Comparison of ENCODE assay signal across 18 cellular contexts in genomic region chr20:64091762-64092161, GRCh38. TPM values are rescaled to one million over a fixed set of nuclear protein-coding genes. Genes with fewer than 3 reads are reported as not detected.
A peak's percentile ranks its signal among the peaks of the same experiment; 100 is the strongest.
DNase-seq lines count a peak whose midpoint lies in the region; ATAC-seq and TF ChIP-seq lines count a peak whose summit lies in the region.
"Had no signal": no experiment of that assay in that cellular context is flagged by ENCODE, and none has a peak within 500 bp of the region (broad histone marks: within the 10 kb centered on the region; RNA-seq: fewer than 3 reads in every experiment).

No MANE protein-coding gene starts in this region.

- no peaks in the 10 kb centered on the region for H3K79me2 ChIP-seq in OCI-LY1 (ENCODE audit: insufficient read depth, low read length)

- no peak overlapping the region for H3K4ac ChIP-seq in mesenchymal stem cell (ENCODE audit: low read depth in 1 of 2, low read length in 2 of 2)

- no peak overlapping the region for H2BK12ac ChIP-seq in mesenchymal stem cell (ENCODE audit: low read length in 2 of 2)

- H3K79me1 ChIP-seq in mesenchymal stem cell (replicated peaks; ENCODE audit: low read length, poor library complexity, severe bottlenecking), result no peaks in the 10 kb centered on the region

- H3K23ac ChIP-seq in mesenchymal stem cell (ENCODE audit: low read length in 2 of 2), result no peak overlapping the region

- no peaks in the 10 kb centered on the region for H3K9me2 ChIP-seq in OCI-LY1 (ENCODE audit: low read depth, low read length)

- no peak overlapping the region for H2BK120ac ChIP-seq in mesenchymal stem cell (ENCODE audit: low read depth, low read length)

- peaks cover 1% of the 10 kb centered on the region for H3K27me3 Mint-ChIP-seq in activated naive CD8-positive, alpha-beta T cell treated with anti-CD3 and anti-CD28 coated beads, Interleukin-2, amount 10 ng/mL, durations not matched to agents 7 days and 5 days
- H3K27me3 Mint-ChIP-seq in activated naive CD8-positive, alpha-beta T cell treated with anti-CD3 and anti-CD28 coated beads, Interleukin-2, amount 50 U/mL, for 24 hours, result no peaks in the 10 kb centered on the region
- peaks cover 14% of the 10 kb centered on the region for H3K27me3 Mint-ChIP-seq in endodermal cell (ENCODE audit: insufficient read depth)

- H2AFZ ChIP-seq in OCI-LY1 (ENCODE audit: low read length) (no peak overlapping the region), mesenchymal stem cell (ENCODE audit: low read depth, low read length) (no peak overlapping the region)

- H3K27ac ChIP-seq in OCI-LY1 (ENCODE audit: low read depth, low read length, poor library complexity, severe bottlenecking), result no peak overlapping the region
- H3K27ac ChIP-seq in endodermal cell (ENCODE audit: low read depth, low read length), result no peak overlapping the region
- no peak overlapping the region for H3K27ac ChIP-seq in mesenchymal stem cell (ENCODE audit: low read length, poor library complexity, severe bottlenecking)
- H3K27ac ChIP-seq: lower lobe of right lung had no signal

- H3K27me3 ChIP-seq in OCI-LY1 (ENCODE audit: insufficient read depth, low read length) (peaks cover 6% of the 10 kb centered on the region; the same call in 1 of the 2 replicates), endodermal cell (ENCODE audit: control insufficient read depth, insufficient read depth, low read length, poor library complexity, severe bottlenecking) (peaks cover 11% of the 10 kb centered on the region), mesenchymal stem cell (ENCODE audit: control insufficient read depth in 1 of 2, insufficient read depth in 1 of 2, low read length in 2 of 2) (peaks cover 36 to 53% of the 10 kb centered on the region in 2 experiments)

- no peak overlapping the region for H2BK15ac ChIP-seq in mesenchymal stem cell (ENCODE audit: low read depth, poor library complexity, severe bottlenecking)

- POLR2A ChIA-PET in activated naive CD8-positive, alpha-beta T cell treated with anti-CD3 and anti-CD28 coated beads, Interleukin-2, amount 10 ng/mL, durations not matched to agents 7 days and 5 days (lab: Charles Lee), result no interaction called here

- H3K9me3 ChIP-seq in OCI-LY1 (ENCODE audit: low read length) (0 out of 2 replicates have a peak, but pooled peaks cover 3% of the 10 kb centered on the region), endodermal cell (ENCODE audit: control insufficient read depth, low read length) (no peaks in the 10 kb centered on the region), mesenchymal stem cell (ENCODE audit: control insufficient read depth, low read length) (no peaks in the 10 kb centered on the region)
- H3K9me3 ChIP-seq: lower lobe of right lung had no signal

- no peak overlapping the region for H2AK5ac ChIP-seq in mesenchymal stem cell (ENCODE audit: low read length, severe bottlenecking)

- no peaks in the 10 kb centered on the region for H3F3A ChIP-seq in OCI-LY1 (ENCODE audit: insufficient read depth, low read length)

- H3K4me1 ChIP-seq in OCI-LY1 (ENCODE audit: insufficient read depth, low read length, severe bottlenecking) (no peaks in the 10 kb centered on the region), endodermal cell (ENCODE audit: control insufficient read depth, insufficient read depth, low read length) (no peaks in the 10 kb centered on the region), mesenchymal stem cell (ENCODE audit: control insufficient read depth, insufficient read depth, low read depth, low read length) (no peaks in the 10 kb centered on the region)
- H3K4me1 ChIP-seq: lower lobe of right lung had no signal

- no peak overlapping the region for H2BK5ac ChIP-seq in mesenchymal stem cell (ENCODE audit: low read depth, low read length, poor library complexity, severe bottlenecking)

- no peak overlapping the region for H3K4me3 Mint-ChIP-seq in activated naive CD8-positive, alpha-beta T cell treated with anti-CD3 and anti-CD28 coated beads, Interleukin-2, amount 10 ng/mL, durations not matched to agents 7 days and 5 days
- no peak overlapping the region for H3K4me3 Mint-ChIP-seq in activated naive CD8-positive, alpha-beta T cell treated with anti-CD3 and anti-CD28 coated beads, Interleukin-2, amount 50 U/mL, for 24 hours
- H3K4me3 Mint-ChIP-seq in endodermal cell, result no peak overlapping the region
- H3K4me3 Mint-ChIP-seq in stimulated activated effector memory CD8-positive, alpha-beta T cell treated with anti-CD3 and anti-CD28 coated beads, Interleukin-12 subunit alpha, Interleukin-12 subunit beta, amount 100 ng/mL, for 72 hours, result no peak overlapping the region
- H3K4me3 Mint-ChIP-seq: dendritic cell treated with granulocyte-macrophage colony-stimulating factor and Interleukin-4, amounts not matched to agents 40 ng/mL and 50 ng/mL, for 4 days; type B pancreatic cell had no signal

- 42 to 48% methylated on average over 2 to 17 of the region's 17 CpGs for WGBS in endodermal cell (ENCODE audit: insufficient coverage in 1 of 2, insufficient read length in 1 of 2), 2 experiments
- 20% methylated on average over 17 of the region's 17 CpGs for WGBS in mesenchymal stem cell

- no peak overlapping the region for H3K9ac ChIP-seq in OCI-LY1 (ENCODE audit: low read length)
- H3K9ac ChIP-seq in endodermal cell (ENCODE audit: extremely low read depth, low read length, poor library complexity, severe bottlenecking), result no peak overlapping the region
- no peak overlapping the region for H3K9ac ChIP-seq in mesenchymal stem cell (ENCODE audit: low read length)

- H3K4me3 ChIP-seq in OCI-LY1 (ENCODE audit: low read depth, low read length, poor library complexity, severe bottlenecking), result no peak overlapping the region
- H3K4me3 ChIP-seq in endodermal cell (ENCODE audit: low read length), result no peak overlapping the region
- no peak overlapping the region for H3K4me3 ChIP-seq in mesenchymal stem cell (ENCODE audit: insufficient read depth in 1 of 2, low read depth in 1 of 2, low read length in 2 of 2)
- H3K4me3 ChIP-seq: lower lobe of right lung had no signal

- H4K20me1 ChIP-seq in OCI-LY1 (ENCODE audit: insufficient read depth, low read length), result no peaks in the 10 kb centered on the region

- H3K4me1 Mint-ChIP-seq in activated naive CD8-positive, alpha-beta T cell treated with anti-CD3 and anti-CD28 coated beads, Interleukin-2, amount 10 ng/mL, durations not matched to agents 7 days and 5 days, result peaks cover 1% of the 10 kb centered on the region
- H3K4me1 Mint-ChIP-seq in activated naive CD8-positive, alpha-beta T cell treated with anti-CD3 and anti-CD28 coated beads, Interleukin-2, amount 50 U/mL, for 24 hours, result no peaks in the 10 kb centered on the region
- no peaks in the 10 kb centered on the region for H3K4me1 Mint-ChIP-seq in endodermal cell
- peaks cover 6% of the 10 kb centered on the region for H3K4me1 Mint-ChIP-seq in stimulated activated effector memory CD8-positive, alpha-beta T cell treated with anti-CD3 and anti-CD28 coated beads, Interleukin-12 subunit alpha, Interleukin-12 subunit beta, amount 100 ng/mL, for 72 hours

- H3K18ac ChIP-seq in mesenchymal stem cell (ENCODE audit: low read depth in 1 of 2, low read length in 2 of 2), result no peak overlapping the region

- no peaks in the 10 kb centered on the region; the same call in 1 of the 2 replicates for H3K36me3 ChIP-seq in OCI-LY1 (ENCODE audit: insufficient read depth, low read length)
- no peaks in the 10 kb centered on the region for H3K36me3 ChIP-seq in endodermal cell (ENCODE audit: control insufficient read depth, insufficient read depth, low read length)
- no peaks in the 10 kb centered on the region for H3K36me3 ChIP-seq in mesenchymal stem cell (ENCODE audit: control insufficient read depth in 1 of 2, insufficient read depth in 2 of 2, low read depth in 1 of 2, low read length in 2 of 2)
- H3K36me3 ChIP-seq: lower lobe of right lung had no signal

- peak overlapping the region; percentile 12; the same call in 1 of the 2 replicates for H3K4me2 ChIP-seq in OCI-LY1 (ENCODE audit: low read length)
- H3K4me2 ChIP-seq in mesenchymal stem cell (ENCODE audit: low read length, poor library complexity, severe bottlenecking), result no peak overlapping the region

- TF ChIP-seq CTCF in OCI-LY1 (IDR thresholded peaks at IDR 0.05; ENCODE audit: low read length), result no peak
- no peak for TF ChIP-seq CTCF in endodermal cell (conservative IDR thresholded peaks at IDR 0.05)

- H3K27ac Mint-ChIP-seq in activated naive CD8-positive, alpha-beta T cell treated with anti-CD3 and anti-CD28 coated beads, Interleukin-2, amount 10 ng/mL, durations not matched to agents 7 days and 5 days, result peak overlapping the region; percentile 40
- H3K27ac Mint-ChIP-seq in activated naive CD8-positive, alpha-beta T cell treated with anti-CD3 and anti-CD28 coated beads, Interleukin-2, amount 50 U/mL, for 24 hours, result no peak overlapping the region
- no peak overlapping the region for H3K27ac Mint-ChIP-seq in endodermal cell
- no peak overlapping the region for H3K27ac Mint-ChIP-seq in stimulated activated effector memory CD8-positive, alpha-beta T cell treated with anti-CD3 and anti-CD28 coated beads, Interleukin-12 subunit alpha, Interleukin-12 subunit beta, amount 100 ng/mL, for 72 hours
- H3K27ac Mint-ChIP-seq: dendritic cell treated with granulocyte-macrophage colony-stimulating factor and Interleukin-4, amounts not matched to agents 40 ng/mL and 50 ng/mL, for 4 days; type B pancreatic cell had no signal

- peaks cover 2% of the 10 kb centered on the region for H3K36me3 Mint-ChIP-seq in activated naive CD8-positive, alpha-beta T cell treated with anti-CD3 and anti-CD28 coated beads, Interleukin-2, amount 10 ng/mL, durations not matched to agents 7 days and 5 days
- peaks cover under 1% of the 10 kb centered on the region for H3K36me3 Mint-ChIP-seq in activated naive CD8-positive, alpha-beta T cell treated with anti-CD3 and anti-CD28 coated beads, Interleukin-2, amount 50 U/mL, for 24 hours (ENCODE audit: low read depth)
- H3K36me3 Mint-ChIP-seq in endodermal cell (ENCODE audit: low read depth), result peaks cover 5% of the 10 kb centered on the region
- H3K36me3 Mint-ChIP-seq in stimulated activated effector memory CD8-positive, alpha-beta T cell treated with anti-CD3 and anti-CD28 coated beads, Interleukin-12 subunit alpha, Interleukin-12 subunit beta, amount 100 ng/mL, for 72 hours, result no peaks in the 10 kb centered on the region
- H3K36me3 Mint-ChIP-seq: type B pancreatic cell had no signal

- H4K91ac ChIP-seq in mesenchymal stem cell (ENCODE audit: low read length), result no peak overlapping the region

- ATAC-seq in activated naive CD8-positive, alpha-beta T cell treated with anti-CD3 and anti-CD28 coated beads, Interleukin-2, amount 10 ng/mL, durations not matched to agents 7 days and 5 days (ENCODE audit: low read depth), result no peak
- ATAC-seq in activated naive CD8-positive, alpha-beta T cell treated with anti-CD3 and anti-CD28 coated beads, Interleukin-2, amount 50 U/mL, for 24 hours, result no peak
- ATAC-seq in stimulated activated effector memory CD8-positive, alpha-beta T cell treated with anti-CD3 and anti-CD28 coated beads, Interleukin-12 subunit alpha, Interleukin-12 subunit beta, amount 100 ng/mL, for 72 hours, result peak; percentile 15

- H3K14ac ChIP-seq in mesenchymal stem cell (ENCODE audit: low read length in 2 of 2), result no peak overlapping the region

- H4K8ac ChIP-seq in mesenchymal stem cell (ENCODE audit: low read length), result no peak overlapping the region

- H3K9me3 Mint-ChIP-seq in activated naive CD8-positive, alpha-beta T cell treated with anti-CD3 and anti-CD28 coated beads, Interleukin-2, amount 10 ng/mL, durations not matched to agents 7 days and 5 days, result peaks cover 2% of the 10 kb centered on the region
- peaks cover 4% of the 10 kb centered on the region for H3K9me3 Mint-ChIP-seq in activated naive CD8-positive, alpha-beta T cell treated with anti-CD3 and anti-CD28 coated beads, Interleukin-2, amount 50 U/mL, for 24 hours
- H3K9me3 Mint-ChIP-seq in endodermal cell, result peaks cover under 1% of the 10 kb centered on the region
- no peaks in the 10 kb centered on the region for H3K9me3 Mint-ChIP-seq in stimulated activated effector memory CD8-positive, alpha-beta T cell treated with anti-CD3 and anti-CD28 coated beads, Interleukin-12 subunit alpha, Interleukin-12 subunit beta, amount 100 ng/mL, for 72 hours
- H3K9me3 Mint-ChIP-seq: type B pancreatic cell had no signal

- DNase-seq in activated naive CD8-positive, alpha-beta T cell treated with anti-CD3 and anti-CD28 coated beads, Interleukin-2, amount 10 ng/mL, durations not matched to agents 7 days and 5 days, result no peak
- DNase-seq in activated naive CD8-positive, alpha-beta T cell treated with anti-CD3 and anti-CD28 coated beads, Interleukin-2, amount 50 U/mL, for 24 hours, result no peak
- peak; percentile 68 for DNase-seq in endodermal cell
- DNase-seq in stimulated activated effector memory CD8-positive, alpha-beta T cell treated with anti-CD3 and anti-CD28 coated beads, Interleukin-12 subunit alpha, Interleukin-12 subunit beta, amount 100 ng/mL, for 72 hours (ENCODE audit: low spot score in 2 of 2), result no peak
- no peak for DNase-seq in NCI-H510A treated with DMSO at 0.1 percent for 48 hours (lab: John Stamatoyannopoulos, UW)
- DNase-seq in OCI-M1 (lab: John Stamatoyannopoulos, UW), result no peak
- DNase-seq in mesenchymal stem cell, result no peak
- DNase-seq: activated CD4-positive, CD25-positive, alpha-beta regulatory T cell; activated effector memory CD4-positive, alpha-beta T cell treated with anti-CD3 and anti-CD28 coated beads, Interleukin-2, amount 50 U/mL, for 16 hours; lower lobe of right lung; NCI-H187 treated with DMSO at 0.1 percent for 48 hours; stimulated activated CD4-positive, alpha-beta T cell treated with anti-CD3 and anti-CD28 coated beads, Interleukin-2, amount 100 ng/mL, for 48 hours had no signal

RNA-seq across cellular contexts. Expression of gene LKAAEAR1, which starts 7.6 kb away (rescaled TPM):
- total RNA-seq in activated naive CD8-positive, alpha-beta T cell treated with anti-CD3 and anti-CD28 coated beads, Interleukin-2, amount 10 ng/mL, durations not matched to agents 7 days and 5 days, result 1 to 10 TPM in 1 of 2 experiments, under 1 TPM in 1; 0.57 to 1.1 TPM
- not detected for total RNA-seq in endodermal cell
- not detected for polyA plus RNA-seq in endodermal cell (2013, experiment 1 of 2)
- not detected for polyA plus RNA-seq in endodermal cell (2013, experiment 2 of 2)
- polyA plus RNA-seq in mesenchymal stem cell (2013, experiment 1 of 2), result 0.08 TPM
- polyA plus RNA-seq in mesenchymal stem cell (2013, experiment 2 of 2), result not detected
- total RNA-seq: astrocyte, HT-29 had no signal
- polyA plus RNA-seq: AG04450 had no signal

RNA-seq across cellular contexts. Expression of gene OPRL1, which starts 11.9 kb away (rescaled TPM):
- 1 to 10 TPM; 1.8 to 2.6 TPM for total RNA-seq in activated naive CD8-positive, alpha-beta T cell treated with anti-CD3 and anti-CD28 coated beads, Interleukin-2, amount 10 ng/mL, durations not matched to agents 7 days and 5 days
- 1 to 10 TPM; 4.1 to 5.5 TPM for total RNA-seq in endodermal cell
- 3.0 TPM for polyA plus RNA-seq in endodermal cell (2013, experiment 1 of 2)
- 2.8 TPM for polyA plus RNA-seq in endodermal cell (2013, experiment 2 of 2)
- 0.54 TPM for polyA plus RNA-seq in mesenchymal stem cell (2013, experiment 1 of 2)
- polyA plus RNA-seq in mesenchymal stem cell (2013, experiment 2 of 2), result 0.40 TPM

RNA-seq across cellular contexts. Expression of gene RGS19, which starts 12.4 kb away (rescaled TPM):
- total RNA-seq in activated naive CD8-positive, alpha-beta T cell treated with anti-CD3 and anti-CD28 coated beads, Interleukin-2, amount 10 ng/mL, durations not matched to agents 7 days and 5 days, result 100 to 1,000 TPM in 1 of 2 experiments, 10 to 100 TPM in 1; 95.1 to 106 TPM
- total RNA-seq in endodermal cell, result 10 to 100 TPM; 14.6 to 15.8 TPM
- 10.7 TPM for polyA plus RNA-seq in endodermal cell (2013, experiment 1 of 2)
- polyA plus RNA-seq in endodermal cell (2013, experiment 2 of 2), result 10.8 TPM
- 11.6 TPM for polyA plus RNA-seq in mesenchymal stem cell (2013, experiment 1 of 2)
- 13.4 TPM for polyA plus RNA-seq in mesenchymal stem cell (2013, experiment 2 of 2)

RNA-seq across cellular contexts. Expression of gene NPBWR2, which starts 15.6 kb away (rescaled TPM):
- total RNA-seq in activated naive CD8-positive, alpha-beta T cell treated with anti-CD3 and anti-CD28 coated beads, Interleukin-2, amount 10 ng/mL, durations not matched to agents 7 days and 5 days, result not detected
- total RNA-seq in endodermal cell, result not detected
- polyA plus RNA-seq in endodermal cell (2013, experiment 1 of 2), result not detected
- polyA plus RNA-seq in endodermal cell (2013, experiment 2 of 2), result not detected
- polyA plus RNA-seq in mesenchymal stem cell (2013, experiment 1 of 2), result not detected
- polyA plus RNA-seq in mesenchymal stem cell (2013, experiment 2 of 2), result not detected
- total RNA-seq: astrocyte, HT-29, lower lobe of right lung had no signal
- polyA plus RNA-seq: AG04450 had no signal

RNA-seq across cellular contexts. Expression of gene TCEA2, which starts 28.8 kb away (rescaled TPM):
- total RNA-seq in activated naive CD8-positive, alpha-beta T cell treated with anti-CD3 and anti-CD28 coated beads, Interleukin-2, amount 10 ng/mL, durations not matched to agents 7 days and 5 days, result 10 to 100 TPM; 65.3 to 74.9 TPM
- 100 to 1,000 TPM in 1 of 2 donors, 10 to 100 TPM in 1; 64.3 to 110 TPM for total RNA-seq in endodermal cell
- polyA plus RNA-seq in endodermal cell (2013, experiment 1 of 2), result 82.9 TPM
- polyA plus RNA-seq in endodermal cell (2013, experiment 2 of 2), result 77.1 TPM
- 57.9 TPM for polyA plus RNA-seq in mesenchymal stem cell (2013, experiment 1 of 2)
- 60.9 TPM for polyA plus RNA-seq in mesenchymal stem cell (2013, experiment 2 of 2)

Comparison
In these comparisons a context has a peak if more than half of its experiments do, and no peak if none do; other contexts are left out.
1. RNA of gene RGS19, which starts 12.4 kb away (total RNA-seq): 95.1 to 106 TPM in activated naive CD8-positive, alpha-beta T cell treated with anti-CD3 and anti-CD28 coated beads, Interleukin-2, amount 10 ng/mL, durations not matched to agents 7 days and 5 days; 14.6 to 15.8 TPM in endodermal cell; every median in the first group is over 4 times any median in the second.